ENCODE assay signal across 2 cellular contexts in genomic region chr3:142913432-142913831, GRCh38.
TF ChIP-seq lines count a peak whose summit lies in the region.

No MANE protein-coding gene starts in this region.

TF ChIP-seq in HepG2, 621 proteins besides CTCF, POLR2A, EP300 and RAD21:
- no peak for TF ChIP-seq ZNF335 (CRISPR knock-in tag; IDR thresholded peaks at IDR 0.05)
- TF ChIP-seq ZNF777 (CRISPR knock-in tag; IDR thresholded peaks at IDR 0.05) = no peak
- no peak for TF ChIP-seq CAMTA2 (CRISPR knock-in tag; IDR thresholded peaks at IDR 0.05; ENCODE audit: borderline replicate concordance)
- TF ChIP-seq ZNF180 (CRISPR knock-in tag; IDR thresholded peaks at IDR 0.05; ENCODE audit: borderline replicate concordance, low read depth) = no peak
- TF ChIP-seq KMT2B (CRISPR knock-in tag; IDR thresholded peaks at IDR 0.05) = no peak
- TF ChIP-seq ZMYM3 (CRISPR knock-in tag; IDR thresholded peaks at IDR 0.05) = peak; percentile 37; the same call in 1 of the 2 replicates
- TF ChIP-seq GTF2F1 (IDR thresholded peaks at IDR 0.05; ENCODE audit: low read length) = no peak
- no peak for TF ChIP-seq TERF1 (CRISPR knock-in tag; IDR thresholded peaks at IDR 0.05)
- no peak for TF ChIP-seq ZNF552 (CRISPR knock-in tag; IDR thresholded peaks at IDR 0.05; ENCODE audit: borderline replicate concordance)
- no peak for TF ChIP-seq TEAD2 (CRISPR knock-in tag; IDR thresholded peaks at IDR 0.05)
- TF ChIP-seq ZNF724P (CRISPR knock-in tag; IDR thresholded peaks at IDR 0.05; ENCODE audit: borderline replicate concordance) = no peak
- peak; percentile 79 for TF ChIP-seq ZNF629 (CRISPR knock-in tag; conservative IDR thresholded peaks at IDR 0.05)
- TF ChIP-seq SALL1 (CRISPR knock-in tag; IDR thresholded peaks at IDR 0.05) = no peak

TF ChIP-seq in K562, 482 proteins besides CTCF, POLR2A, EP300 and RAD21:
- peak; percentile 80 for TF ChIP-seq RBM25 (IDR thresholded peaks at IDR 0.05; ENCODE audit: low read depth, low read length, severe bottlenecking)
- TF ChIP-seq KDM1A (IDR thresholded peaks at IDR 0.05) = peak; percentile 15 to 31; a peak in 2 of 4 replicates
- no peak for TF ChIP-seq TFAP4 (CRISPR knock-in tag; IDR thresholded peaks at IDR 0.05; ENCODE audit: borderline replicate concordance)
- TF ChIP-seq ESRRA (IDR thresholded peaks at IDR 0.05; ENCODE audit: borderline replicate concordance, low read depth) = peak; percentile 68; the same call in 1 of the 2 replicates
- peak; percentile 72; the same call in 1 of the 2 replicates for TF ChIP-seq BCOR (IDR thresholded peaks at IDR 0.05)
TF ChIP-seq in K562: peak in this region for 4.
